ENCODE assay signal across 26 cellular contexts in the genomic region with DNA sequence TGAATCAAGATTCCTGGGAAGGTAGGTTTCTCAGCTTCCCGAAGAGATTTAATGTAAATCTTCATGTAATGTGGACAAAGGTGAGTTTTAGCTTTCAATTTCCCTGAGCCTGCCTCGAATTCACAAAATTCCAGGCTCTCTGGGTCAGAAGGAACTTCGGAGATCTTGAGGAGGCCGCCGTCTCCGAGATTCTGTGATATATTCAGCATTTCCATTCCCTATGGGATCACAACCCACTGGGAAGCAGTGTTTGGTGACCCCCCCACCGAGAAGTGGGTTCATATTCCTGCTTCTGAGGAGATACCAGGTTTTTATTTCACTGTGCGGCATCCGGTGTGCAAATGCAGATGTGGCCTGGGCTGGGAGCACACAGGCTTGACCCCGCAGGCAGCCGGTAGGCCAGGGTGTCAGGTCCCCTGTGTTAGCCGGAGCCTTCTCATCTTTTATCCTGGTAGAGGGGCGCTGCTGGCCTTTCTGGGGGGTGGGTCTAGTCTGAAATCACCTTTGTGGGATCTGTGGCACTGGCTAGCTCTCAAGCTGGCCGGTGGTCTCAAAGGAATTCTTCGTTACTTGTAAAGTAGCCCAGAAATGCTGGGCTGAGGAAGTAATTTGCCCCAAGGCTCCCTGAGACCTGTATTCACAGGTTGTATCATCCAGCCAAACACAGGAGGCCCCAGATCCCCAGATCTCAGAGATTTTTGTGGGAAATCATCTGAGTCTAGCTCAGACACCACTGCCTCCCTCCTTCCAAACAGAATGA. TPM values are rescaled to one million over a fixed set of nuclear protein-coding genes. Genes with fewer than 3 reads are reported as not detected.
DNase-seq lines count a peak whose midpoint lies in the region; ATAC-seq, FAIRE-seq and TF ChIP-seq lines count a peak whose summit lies in the region.
"Had no signal": no experiment of that assay in that cellular context is flagged by ENCODE, and none has a peak within 500 bp of the region (broad histone marks: within the 10 kb centered on the region; RNA-seq: fewer than 3 reads in every experiment).

No MANE protein-coding gene starts in this region.

- H4K20me1 ChIP-seq in astrocyte (ENCODE audit: insufficient read depth, low read length) = peaks cover 23% of the 10 kb centered on the region

- H3K36me3 ChIP-seq in H7 (replicated peaks; ENCODE audit: control insufficient read depth, insufficient read depth, low read length) = peaks cover 4% of the 10 kb centered on the region
- H3K36me3 ChIP-seq in astrocyte (ENCODE audit: insufficient read depth, low read length) = no peaks in the 10 kb centered on the region
- H3K36me3 ChIP-seq: left ventricle myocardium inferior, spleen, thyroid gland had no signal

- H3K4me2 ChIP-seq in astrocyte (ENCODE audit: low read length) = peak overlapping the region; percentile 84
- H3K4me2 ChIP-seq: PC-9 had no signal

- H3K9ac ChIP-seq in astrocyte (ENCODE audit: low read length) = no peak overlapping the region

- H3K27me3 Mint-ChIP-seq in astrocyte (ENCODE audit: low read depth, unreplicated experiment) (peaks cover 37% of the 10 kb centered on the region), MCF 10A (ENCODE audit: insufficient read depth, unreplicated experiment) (peaks cover 88% of the 10 kb centered on the region), natural killer cell (ENCODE audit: low read depth in 2 of 2) (peaks cover 28 to 44% of the 10 kb centered on the region in 2 donors)
- H3K27me3 Mint-ChIP-seq in activated CD4-positive, alpha-beta memory T cell treated with anti-CD3 and anti-CD28 coated beads for 36 hours = peaks cover 59% of the 10 kb centered on the region

- H3K79me2 ChIP-seq in astrocyte (ENCODE audit: insufficient read depth, low read length) = peaks cover 31% of the 10 kb centered on the region

- H3K4me1 Mint-ChIP-seq in astrocyte (ENCODE audit: low read depth, unreplicated experiment) (peaks cover 2% of the 10 kb centered on the region), MCF 10A (ENCODE audit: insufficient read depth, unreplicated experiment) (peaks cover 9% of the 10 kb centered on the region), natural killer cell (peaks cover 0 to 9% of the 10 kb centered on the region in 2 donors)
- H3K4me1 Mint-ChIP-seq in activated CD4-positive, alpha-beta memory T cell treated with anti-CD3 and anti-CD28 coated beads for 36 hours (ENCODE audit: low read depth) = peaks cover 5% of the 10 kb centered on the region

- ATAC-seq in natural killer cell = no peak
- no peak for ATAC-seq in GM21825 (IDR thresholded peaks at IDR 0.05; ENCODE audit: unreplicated experiment)
- ATAC-seq: activated T-cell treated with anti-CD3 and anti-CD28 coated beads, Interleukin-2, amount 50 U/mL, for 4 hours; CD8-positive, alpha-beta T cell had no signal

- no peak overlapping the region for H3K27ac ChIP-seq in astrocyte (ENCODE audit: low read depth, low read length)
- H3K27ac ChIP-seq: left ventricle myocardium inferior, PC-9, spleen, thyroid gland had no signal

- CTCF ChIA-PET in MCF 10A (lab: Yijun Ruan, JAX) = no interaction called here
- CTCF ChIA-PET in activated CD4-positive, alpha-beta memory T cell treated with anti-CD3 and anti-CD28 coated beads for 36 hours (lab: Charles Lee) = no interaction called here

- H3K9me3 Mint-ChIP-seq in astrocyte (ENCODE audit: unreplicated experiment) = no peaks in the 10 kb centered on the region
- no peaks in the 10 kb centered on the region for H3K9me3 Mint-ChIP-seq in MCF 10A (ENCODE audit: unreplicated experiment)
- H3K9me3 Mint-ChIP-seq in natural killer cell = no peaks in the 10 kb centered on the region
- no peaks in the 10 kb centered on the region for H3K9me3 Mint-ChIP-seq in activated CD4-positive, alpha-beta memory T cell treated with anti-CD3 and anti-CD28 coated beads for 36 hours
- H3K9me3 Mint-ChIP-seq: activated T-cell treated with anti-CD3 and anti-CD28 coated beads, Interleukin-2, amount 50 U/mL, for 4 hours; CD8-positive, alpha-beta T cell; stimulated activated naive CD8-positive, alpha-beta T cell treated with anti-CD3 and anti-CD28 coated beads, Interleukin-15, Interleukin-2, amounts not matched to agents 100 ng/mL and 50 ng/mL, for 24 hours had no signal

- POLR2A ChIA-PET in MCF 10A (lab: Yijun Ruan, JAX) = no interaction called here
- POLR2A ChIA-PET in activated CD4-positive, alpha-beta memory T cell treated with anti-CD3 and anti-CD28 coated beads for 36 hours (lab: Charles Lee) = no interaction called here

- DNase-seq in H7 (peak; percentile 47), astrocyte (ENCODE audit: low read depth) (no peak), left kidney (ENCODE audit: low read depth, low spot score) (peak; percentile 51), retina (peak; percentile 12), MCF 10A (ENCODE audit: unreplicated experiment) (no peak), natural killer cell (no peak)
- DNase-seq in activated CD4-positive, alpha-beta memory T cell treated with anti-CD3 and anti-CD28 coated beads for 36 hours = no peak
- DNase-seq: activated CD4-positive, alpha-beta T cell treated with anti-CD3 and anti-CD28 coated beads for 1 hour; activated CD8-positive, alpha-beta memory T cell treated with anti-CD3 and anti-CD28 coated beads for 24 hours; activated naive CD4-positive, alpha-beta T cell treated with Interleukin-2 at 50 U/mL for 16 hours; activated T-cell treated with anti-CD3 and anti-CD28 coated beads, Interleukin-2, amount 50 U/mL, for 4 hours; amniotic stem cell; CD8-positive, alpha-beta T cell; DMS79 treated with DMSO at 0.1 percent for 48 hours; left ventricle myocardium inferior; MV-4-11; NCI-H187 treated with DMSO at 0.1 percent for 48 hours; NCI-H774; PC-9; SIG-M5; spleen; stimulated activated CD4-positive, alpha-beta T cell treated with anti-CD3 and anti-CD28 coated beads, Interleukin-4, amount 100 ng/mL, for 4 hours had no signal

- intact Hi-C loops in MCF 10A (cut with micrococcal nuclease) = no loop called here
- intact Hi-C loops in natural killer cell (cut with micrococcal nuclease) = no loop called here
- intact Hi-C loops in activated CD4-positive, alpha-beta memory T cell treated with anti-CD3 and anti-CD28 coated beads for 36 hours (cut with micrococcal nuclease) = no loop called here

- H3K4me1 ChIP-seq in astrocyte (ENCODE audit: insufficient read depth, low read length) = peaks cover 8% of the 10 kb centered on the region

- peak overlapping the region; percentile 84 for H3K4me3 Mint-ChIP-seq in astrocyte (ENCODE audit: unreplicated experiment)
- H3K4me3 Mint-ChIP-seq in MCF 10A (ENCODE audit: unreplicated experiment) = no peak overlapping the region
- H3K4me3 Mint-ChIP-seq in natural killer cell = no peak overlapping the region
- H3K4me3 Mint-ChIP-seq in activated CD4-positive, alpha-beta memory T cell treated with anti-CD3 and anti-CD28 coated beads for 36 hours = no peak overlapping the region
- H3K4me3 Mint-ChIP-seq: activated T-cell treated with anti-CD3 and anti-CD28 coated beads, Interleukin-2, amount 50 U/mL, for 4 hours; CD8-positive, alpha-beta T cell; stimulated activated naive CD8-positive, alpha-beta T cell treated with anti-CD3 and anti-CD28 coated beads, Interleukin-15, Interleukin-2, amounts not matched to agents 100 ng/mL and 50 ng/mL, for 24 hours had no signal

- FAIRE-seq in astrocyte (lab: Jason Lieb, UNC) = no peak
- FAIRE-seq: GM12892 had no signal

- BruUV-seq in MCF 10A (replicated peaks; lab: Mats Ljungman, UMichigan) = no TSS peak

- H3K27me3 ChIP-seq in H7 (ENCODE audit: control insufficient read depth, insufficient read depth, low read length) = no peaks in the 10 kb centered on the region
- H3K27me3 ChIP-seq in astrocyte (ENCODE audit: insufficient read depth, low read length) = peaks cover 2% of the 10 kb centered on the region
- H3K27me3 ChIP-seq: thyroid gland had no signal

- H3K9me3 ChIP-seq in astrocyte (ENCODE audit: insufficient read depth, low read depth, low read length) = no peaks in the 10 kb centered on the region
- H3K9me3 ChIP-seq: left ventricle myocardium inferior, spleen, thyroid gland had no signal

- H3K4me3 ChIP-seq in H7 (ENCODE audit: insufficient read depth, low read depth, low read length) = no peak overlapping the region
- H3K4me3 ChIP-seq in astrocyte (ENCODE audit: insufficient read depth, low read depth, low read length) = peak overlapping the region; percentile 47
- H3K4me3 ChIP-seq: left ventricle myocardium inferior, PC-9, spleen had no signal

- H3K36me3 Mint-ChIP-seq in astrocyte (ENCODE audit: low read depth, unreplicated experiment) = peaks cover 4% of the 10 kb centered on the region
- H3K36me3 Mint-ChIP-seq in MCF 10A (ENCODE audit: insufficient read depth, unreplicated experiment) = no peaks in the 10 kb centered on the region
- no peaks in the 10 kb centered on the region for H3K36me3 Mint-ChIP-seq in natural killer cell
- no peaks in the 10 kb centered on the region for H3K36me3 Mint-ChIP-seq in activated CD4-positive, alpha-beta memory T cell treated with anti-CD3 and anti-CD28 coated beads for 36 hours
- H3K36me3 Mint-ChIP-seq: CD8-positive, alpha-beta T cell had no signal

- no peak overlapping the region for H2AFZ ChIP-seq in astrocyte (ENCODE audit: low read depth, low read length)
- H2AFZ ChIP-seq: PC-9 had no signal

- TF ChIP-seq CTCF in astrocyte (IDR thresholded peaks at IDR 0.05; ENCODE audit: insufficient read depth, low read depth, low read length) (no peak), MCF 10A (IDR thresholded peaks at IDR 0.05; ENCODE audit: unreplicated experiment) (no peak), natural killer cell (IDR thresholded peaks at IDR 0.05) (no peak)

- no peak overlapping the region for H3K27ac Mint-ChIP-seq in astrocyte (ENCODE audit: unreplicated experiment)
- H3K27ac Mint-ChIP-seq in MCF 10A (ENCODE audit: low read depth, unreplicated experiment) = no peak overlapping the region
- no peak overlapping the region for H3K27ac Mint-ChIP-seq in natural killer cell
- H3K27ac Mint-ChIP-seq in activated CD4-positive, alpha-beta memory T cell treated with anti-CD3 and anti-CD28 coated beads for 36 hours = no peak overlapping the region
- H3K27ac Mint-ChIP-seq: CD8-positive, alpha-beta T cell; stimulated activated naive CD8-positive, alpha-beta T cell treated with anti-CD3 and anti-CD28 coated beads, Interleukin-15, Interleukin-2, amounts not matched to agents 100 ng/mL and 50 ng/mL, for 24 hours had no signal

RNA-seq across cellular contexts. Expression of gene PLEKHG4B, which starts 1.4 kb away (rescaled TPM):
- 25.2 and 34.1 TPM in 2 replicates for total RNA-seq in H7 (2014; rRNA removed; shearing (Covaris generic))
- total RNA-seq in astrocyte (6.1 and 8.1 TPM in 2 replicates), MCF 10A (2022) (not detected in 2 replicates), natural killer cell (under 1 TPM in 1 of 3 donors, not detected in 2; 0.07 TPM)
- total RNA-seq in activated CD4-positive, alpha-beta memory T cell treated with anti-CD3 and anti-CD28 coated beads for 36 hours = not detected
- total RNA-seq: CD8-positive, alpha-beta T cell; left ventricle myocardium inferior; PC-9 had no signal

Comparison
In these comparisons a context has a peak if more than half of its experiments do, and no peak if none do; other contexts are left out.
1. DNase-seq: peak in H7 (single experiment), left kidney (single experiment) and retina (single experiment); none in astrocyte (single experiment), MCF 10A (single experiment), natural killer cell (single experiment) and activated CD4-positive, alpha-beta memory T cell treated with anti-CD3 and anti-CD28 coated beads for 36 hours (single experiment).